ENCODE assay signal across 8 cellular contexts in genomic region chr1:186680031-186681012, GRCh38. TPM values are rescaled to one million over a fixed set of nuclear protein-coding genes. Genes with fewer than 3 reads are reported as not detected.
DNase-seq lines count a peak whose midpoint lies in the region; ATAC-seq lines count a peak whose summit lies in the region.

TSS of gene PTGS2 (minus strand) at chr1:186680423. CDS start at chr1:186680290, 133 bp downstream.

- peak; percentile 84 for ATAC-seq in HG02943 (IDR thresholded peaks at IDR 0.05; ENCODE audit: low read depth, unreplicated experiment)

- peak; percentile 4 for DNase-seq in activated gamma-delta T cell treated with Interleukin-2 at 50 U/mL for 16 hours
- no peak for DNase-seq in activated gamma-delta T cell (lab: John Stamatoyannopoulos, UW)
- DNase-seq in NCI-H2227 treated with DMSO at 0.1 percent for 48 hours (lab: John Stamatoyannopoulos, UW), result peak; percentile 21
- peak; percentile 1 to 3 for DNase-seq in activated CD4-positive, alpha-beta T cell treated with anti-CD3 and anti-CD28 coated beads, Interleukin-2, amount 50 U/mL, for 4 hours
- DNase-seq in epithelial cell of prostate (ENCODE audit: low read depth, low spot score), result peak; percentile 92
- peak; percentile 92 for DNase-seq in mesenteric fat pad (ENCODE audit: low spot score)
- peak; percentile 59 for DNase-seq in stimulated activated CD8-positive, alpha-beta memory T cell treated with anti-CD3 and anti-CD28 coated beads, Interleukin-4, amount 100 ng/mL, for 48 hours

- peak within 1 kb of the TSS; percentile 99 for H3K27ac ChIP-seq in epithelial cell of prostate

RNA-seq across cellular contexts. Expression of gene PTGS2, which starts in this region (rescaled TPM):
- 35.0 TPM for total RNA-seq in mesenteric fat pad
